1 cellular context compared by ENCODE assay signal in genomic region chr10:77603529-77603927, GRCh38.
TF ChIP-seq lines count a peak whose summit lies in the region.

No MANE protein-coding gene starts in this region.

TF ChIP-seq in endothelial cell of umbilical vein, 7 proteins besides CTCF, POLR2A, EP300 and RAD21:
- TF ChIP-seq POLR2AphosphoS5 (IDR thresholded peaks at IDR 0.05; ENCODE audit: insufficient read depth, low read depth, low read length) (no peak), EZH2 (IDR thresholded peaks at IDR 0.05; ENCODE audit: borderline replicate concordance, low read depth, low read length, severe bottlenecking) (no peak), FOS (IDR thresholded peaks at IDR 0.05; ENCODE audit: borderline replicate concordance, insufficient read depth, low read length) (no peak), JUN (IDR thresholded peaks at IDR 0.05; ENCODE audit: borderline replicate concordance, insufficient read depth, insufficient read length, low read depth) (no peak), MYC (IDR thresholded peaks at IDR 0.05; ENCODE audit: low read depth, low read length) (no peak), GATA2 (IDR thresholded peaks at IDR 0.05; ENCODE audit: insufficient read depth, insufficient read length, low read depth, low read length) (no peak)
- TF ChIP-seq, protein P1, sequence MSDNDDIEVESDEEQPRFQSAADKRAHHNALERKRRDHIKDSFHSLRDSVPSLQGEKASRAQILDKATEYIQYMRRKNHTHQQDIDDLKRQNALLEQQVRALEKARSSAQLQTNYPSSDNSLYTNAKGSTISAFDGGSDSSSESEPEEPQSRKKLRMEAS (IDR thresholded peaks at IDR 0.05; ENCODE audit: insufficient read depth, insufficient read length), result no peak
